In genomic region chr13:102141625-102142472, GRCh38 we compare ENCODE assay signal across 8 cellular contexts.
DNase-seq lines count a peak whose midpoint lies in the region; ATAC-seq, FAIRE-seq and TF ChIP-seq lines count a peak whose summit lies in the region.

No MANE protein-coding gene starts in this region.

- intact Hi-C loops in activated naive CD4-positive, alpha-beta T cell treated with anti-CD3 and anti-CD28 coated beads for 36 hours (cut with micrococcal nuclease): loop anchor here (1.0 to 5.0 kb wide), 4 partner anchors 199 to 414 kb away; no protein-coding TSS in a partner anchor

- DNase-seq in D721Med (ENCODE audit: insufficient read length, low spot score) (no peak), inferior parietal cortex (ENCODE audit: extremely low spot score) (peak; percentile 72), DMS153 (lab: John Stamatoyannopoulos, UW) (no peak)
- no peak for DNase-seq in activated naive CD8-positive, alpha-beta T cell treated with anti-CD3 and anti-CD28 coated beads for 36 hours
- no peak for DNase-seq in activated naive CD4-positive, alpha-beta T cell treated with anti-CD3 and anti-CD28 coated beads for 36 hours

- H3K27ac Mint-ChIP-seq in activated naive CD8-positive, alpha-beta T cell treated with anti-CD3 and anti-CD28 coated beads for 36 hours: no peak overlapping the region
- H3K27ac Mint-ChIP-seq in activated naive CD4-positive, alpha-beta T cell treated with anti-CD3 and anti-CD28 coated beads for 36 hours: no peak overlapping the region

- CTCF ChIA-PET in activated naive CD4-positive, alpha-beta T cell treated with anti-CD3 and anti-CD28 coated beads for 36 hours (lab: Charles Lee): interaction anchor here (0.6 to 1.4 kb wide), 7 partner anchors 9 to 414 kb away, joined by 3 to 8 read pairs (median 5); no protein-coding TSS in a partner anchor

- FAIRE-seq in D721Med (lab: Jason Lieb, UNC): peak; percentile 84

- no peaks in the 10 kb centered on the region for H3K9me3 Mint-ChIP-seq in activated naive CD8-positive, alpha-beta T cell treated with anti-CD3 and anti-CD28 coated beads for 36 hours
- H3K9me3 Mint-ChIP-seq in activated naive CD4-positive, alpha-beta T cell treated with anti-CD3 and anti-CD28 coated beads for 36 hours: no peaks in the 10 kb centered on the region

- no peaks in the 10 kb centered on the region for H3K36me3 Mint-ChIP-seq in activated naive CD8-positive, alpha-beta T cell treated with anti-CD3 and anti-CD28 coated beads for 36 hours
- H3K36me3 Mint-ChIP-seq in activated naive CD4-positive, alpha-beta T cell treated with anti-CD3 and anti-CD28 coated beads for 36 hours (ENCODE audit: low read depth): no peaks in the 10 kb centered on the region

- peak; percentile 60 for TF ChIP-seq CTCF in D721Med (IDR thresholded peaks at IDR 0.05; ENCODE audit: insufficient read depth, missing control alignments)

- H3K4me1 Mint-ChIP-seq in activated naive CD8-positive, alpha-beta T cell treated with anti-CD3 and anti-CD28 coated beads for 36 hours: no peaks in the 10 kb centered on the region
- H3K4me1 Mint-ChIP-seq in activated naive CD4-positive, alpha-beta T cell treated with anti-CD3 and anti-CD28 coated beads for 36 hours (ENCODE audit: low read depth): no peaks in the 10 kb centered on the region

- ATAC-seq in HG02885 (IDR thresholded peaks at IDR 0.05; ENCODE audit: poor library complexity, unreplicated experiment) (peak; percentile 59), SK-N-SH treated with all-trans-retinoic acid at 6 μM for 48 hours (peak; percentile 47; the same call in 2 of the 3 replicates), GM21447 (IDR thresholded peaks at IDR 0.05; ENCODE audit: unreplicated experiment) (no peak)

- H3K27me3 Mint-ChIP-seq in activated naive CD8-positive, alpha-beta T cell treated with anti-CD3 and anti-CD28 coated beads for 36 hours: no peaks in the 10 kb centered on the region
- H3K27me3 Mint-ChIP-seq in activated naive CD4-positive, alpha-beta T cell treated with anti-CD3 and anti-CD28 coated beads for 36 hours (ENCODE audit: low read depth): no peaks in the 10 kb centered on the region

- H3K4me3 Mint-ChIP-seq in activated naive CD8-positive, alpha-beta T cell treated with anti-CD3 and anti-CD28 coated beads for 36 hours: no peak overlapping the region
- H3K4me3 Mint-ChIP-seq in activated naive CD4-positive, alpha-beta T cell treated with anti-CD3 and anti-CD28 coated beads for 36 hours: no peak overlapping the region

TF ChIP-seq in SK-N-SH treated with all-trans-retinoic acid at 6 μM for 48 hours, 23 proteins besides CTCF, POLR2A, EP300 and RAD21:
- TF ChIP-seq ZNF70 (CRISPR knock-in tag; IDR thresholded peaks at IDR 0.05): no peak
- TF ChIP-seq SNAI2 (CRISPR knock-in tag; IDR thresholded peaks at IDR 0.05): no peak
- no peak for TF ChIP-seq CSRNP3 (CRISPR knock-in tag; IDR thresholded peaks at IDR 0.05)
- no peak for TF ChIP-seq TCF4 (CRISPR knock-in tag; IDR thresholded peaks at IDR 0.05; ENCODE audit: borderline replicate concordance)
- TF ChIP-seq GLIS3 (CRISPR knock-in tag; IDR thresholded peaks at IDR 0.05): no peak
- no peak for TF ChIP-seq ARNTL (CRISPR knock-in tag; IDR thresholded peaks at IDR 0.05; ENCODE audit: borderline replicate concordance, low read depth)
- TF ChIP-seq OSR1 (CRISPR knock-in tag; IDR thresholded peaks at IDR 0.05): no peak
- no peak for TF ChIP-seq TOX (CRISPR knock-in tag; IDR thresholded peaks at IDR 0.05; ENCODE audit: borderline replicate concordance)
- TF ChIP-seq ZNF565 (CRISPR knock-in tag; conservative IDR thresholded peaks at IDR 0.05; ENCODE audit: low read depth): no peak
- TF ChIP-seq ZNF8 (CRISPR knock-in tag; IDR thresholded peaks at IDR 0.05): no peak
- no peak for TF ChIP-seq CSDC2 (CRISPR knock-in tag; IDR thresholded peaks at IDR 0.05)
- no peak for TF ChIP-seq CREB5 (CRISPR knock-in tag; IDR thresholded peaks at IDR 0.05; ENCODE audit: low read depth)
- TF ChIP-seq ZFP30 (CRISPR knock-in tag; IDR thresholded peaks at IDR 0.05): no peak
- no peak for TF ChIP-seq RARB (CRISPR knock-in tag; IDR thresholded peaks at IDR 0.05)
- no peak for TF ChIP-seq PATZ1 (CRISPR knock-in tag; IDR thresholded peaks at IDR 0.05; ENCODE audit: borderline replicate concordance)
- no peak for TF ChIP-seq BACH2 (CRISPR knock-in tag; IDR thresholded peaks at IDR 0.05; ENCODE audit: borderline replicate concordance)
- TF ChIP-seq ESRRG (CRISPR knock-in tag; IDR thresholded peaks at IDR 0.05): no peak
- no peak for TF ChIP-seq PPARA (CRISPR knock-in tag; IDR thresholded peaks at IDR 0.05; ENCODE audit: borderline replicate concordance)
